ENCODE assay signal across 8 cellular contexts in the genomic region with DNA sequence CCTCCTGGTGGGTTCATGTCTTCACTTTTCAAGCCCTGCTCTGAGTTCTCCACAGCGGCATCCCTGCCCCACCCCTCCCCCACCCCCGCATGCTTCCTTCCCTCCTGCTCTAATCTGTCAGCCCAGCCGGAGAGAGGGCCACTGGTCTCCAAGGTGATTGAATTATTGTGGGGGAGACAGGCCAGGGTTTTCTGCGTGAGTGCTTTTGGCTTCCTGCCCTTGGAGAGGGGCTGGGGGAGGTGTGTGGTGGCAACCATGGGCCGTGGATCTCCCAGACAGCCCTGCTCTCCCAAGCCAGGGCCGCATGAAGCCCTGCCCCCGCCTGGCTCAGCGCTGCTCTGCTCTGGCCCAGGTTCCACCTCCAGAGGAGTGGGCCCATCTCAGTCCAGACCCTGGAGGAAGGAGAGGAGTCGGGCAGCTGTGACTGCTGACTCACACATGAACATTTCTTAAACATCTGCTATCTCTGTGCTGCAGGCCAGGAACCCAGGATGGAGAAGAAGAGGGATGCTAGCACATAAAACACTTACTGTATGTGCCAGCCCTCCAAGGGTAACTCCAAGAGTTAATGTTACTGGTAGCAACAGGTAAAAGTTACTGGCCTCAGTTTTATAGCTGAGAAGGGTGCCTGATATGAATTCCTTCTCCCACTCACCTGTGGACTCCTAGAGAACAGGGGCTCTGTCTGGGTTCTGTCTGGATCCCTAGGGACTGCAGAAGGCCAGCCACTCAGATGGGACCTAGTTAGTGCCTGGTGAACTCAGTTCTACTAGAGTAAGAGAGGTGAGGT.
DNase-seq lines count a peak whose midpoint lies in the region; ATAC-seq, FAIRE-seq and TF ChIP-seq lines count a peak whose summit lies in the region.

No MANE protein-coding gene starts in this region.

- H3K36me3 ChIP-seq in effector memory CD4-positive, alpha-beta T cell (ENCODE audit: control insufficient read depth, insufficient read depth, low read length), result no peaks in the 10 kb centered on the region

- ATAC-seq in GM21390 (IDR thresholded peaks at IDR 0.05; ENCODE audit: unreplicated experiment), result no peak

- DNase-seq in GM04504 (ENCODE audit: low read depth) (peak; percentile 58), NCI-H82 (lab: John Stamatoyannopoulos, UW) (peak; percentile 88), fibroblast of the aortic adventitia (ENCODE audit: low read depth) (peak; percentile 86), renal cortical epithelial cell (ENCODE audit: low read depth) (peak; percentile 91), foreskin melanocyte (no peak), GM19239 (ENCODE audit: insufficient read length, low spot score) (no peak)
- no peak for DNase-seq in effector memory CD4-positive, alpha-beta T cell

- H3K4me3 ChIP-seq in fibroblast of the aortic adventitia (ENCODE audit: low read depth, low read length), result no peak overlapping the region
- H3K4me3 ChIP-seq in effector memory CD4-positive, alpha-beta T cell (ENCODE audit: insufficient read depth, low read depth, low read length, poor library complexity, severe bottlenecking), result no peak overlapping the region

- H3K27me3 ChIP-seq in effector memory CD4-positive, alpha-beta T cell (replicated peaks; ENCODE audit: control insufficient read depth, insufficient read depth, low read length, poor library complexity, severe bottlenecking), result no peaks in the 10 kb centered on the region

- no peak overlapping the region for H3K27ac ChIP-seq in effector memory CD4-positive, alpha-beta T cell (ENCODE audit: insufficient read depth, low read length, poor library complexity, severe bottlenecking)

- FAIRE-seq in GM19239 (lab: Jason Lieb, UNC), result no peak

- H3K9me3 ChIP-seq in effector memory CD4-positive, alpha-beta T cell (ENCODE audit: control insufficient read depth, low read length), result no peaks in the 10 kb centered on the region

- no peaks in the 10 kb centered on the region for H3K4me1 ChIP-seq in effector memory CD4-positive, alpha-beta T cell (ENCODE audit: control insufficient read depth, insufficient read depth, low read length, poor library complexity, severe bottlenecking)

- no peak for TF ChIP-seq CTCF in fibroblast of the aortic adventitia (IDR thresholded peaks at IDR 0.05; ENCODE audit: insufficient read depth, low read length)

Comparison
In these comparisons a context has a peak if more than half of its experiments do, and no peak if none do; other contexts are left out.
1. DNase-seq: peak in GM04504 (single experiment), NCI-H82 (single experiment), fibroblast of the aortic adventitia (single experiment) and renal cortical epithelial cell (single experiment); none in effector memory CD4-positive, alpha-beta T cell (0 of 3), foreskin melanocyte (single experiment) and GM19239 (single experiment).